In the genomic region with DNA sequence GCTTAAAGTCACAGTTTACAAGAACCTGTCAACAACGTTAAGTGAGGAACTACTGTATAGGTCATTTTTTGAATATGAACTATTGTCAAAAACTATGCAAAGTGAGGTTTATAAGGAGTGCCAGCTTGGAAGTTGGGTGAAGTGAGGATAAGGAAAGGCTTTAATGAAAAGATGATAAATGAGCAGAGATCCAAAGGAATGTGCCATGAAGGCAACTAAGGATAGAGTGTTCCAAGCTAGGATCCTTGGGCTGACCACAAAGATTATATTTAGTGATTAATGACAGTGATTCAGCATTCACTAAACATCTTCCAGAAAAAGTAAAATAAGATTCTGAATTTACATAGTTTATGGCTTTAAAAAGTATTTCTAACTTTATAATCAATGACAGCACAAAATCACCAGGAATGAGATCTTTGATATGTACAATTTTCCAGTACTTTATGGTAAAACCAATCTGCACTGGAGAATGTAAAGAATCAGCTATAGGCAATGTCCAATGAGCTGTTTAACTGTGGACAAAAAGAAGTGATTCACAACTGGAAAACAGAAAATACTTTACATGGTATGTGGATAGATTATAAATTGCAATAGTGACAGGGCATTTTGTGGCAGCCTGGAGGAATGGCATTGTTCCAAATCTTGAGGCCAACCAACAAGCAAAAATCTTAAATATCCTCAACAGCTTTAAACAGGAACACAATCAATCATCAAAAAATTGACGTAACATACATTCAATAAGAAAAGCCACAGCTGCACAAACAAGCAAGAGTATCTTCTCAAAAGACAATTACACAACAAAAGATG, we compare ENCODE assay signal across 16 cellular contexts.
A peak's percentile ranks its signal among the peaks of the same experiment; 100 is the strongest.
DNase-seq lines count a peak whose midpoint lies in the region; ATAC-seq, FAIRE-seq and TF ChIP-seq lines count a peak whose summit lies in the region.
"Had no signal": no experiment of that assay in that cellular context is flagged by ENCODE, and none has a peak within 500 bp of the region (broad histone marks: within the 10 kb centered on the region; RNA-seq: fewer than 3 reads in every experiment).

No MANE protein-coding gene starts in this region.

- intact Hi-C loops in mucosa of descending colon (cut with DNase I, micrococcal nuclease), result no loop called here

- H4K20me1 ChIP-seq in hepatocyte (ENCODE audit: insufficient read depth, poor library complexity, severe bottlenecking), result no peaks in the 10 kb centered on the region

- H3K4me2 ChIP-seq in hepatocyte, result no peak overlapping the region

- no peak overlapping the region for H2AFZ ChIP-seq in hepatocyte

- no peaks in the 10 kb centered on the region for H3K36me3 ChIP-seq in hepatocyte (replicated peaks; ENCODE audit: insufficient read depth, low read depth)
- H3K36me3 ChIP-seq in mucosa of descending colon (ENCODE audit: low read depth), result no peaks in the 10 kb centered on the region
- H3K36me3 ChIP-seq in Peyer's patch, result no peaks in the 10 kb centered on the region
- H3K36me3 ChIP-seq: BE2C, lower lobe of right lung had no signal

- peak; percentile 90 for FAIRE-seq in HTR-8/SVneo (lab: Jason Lieb, UNC)
- FAIRE-seq: HepG2 had no signal

- H3K79me2 ChIP-seq in hepatocyte, result no peaks in the 10 kb centered on the region

- DNase-seq in AG08395 (ENCODE audit: low spot score), result peak; percentile 85
- DNase-seq in HTR-8/SVneo (ENCODE audit: insufficient read length, low spot score), result peak; percentile 62
- DNase-seq in amniotic epithelial cell (ENCODE audit: low read depth), result peak; percentile 95
- no peak for DNase-seq in hepatocyte (ENCODE audit: low spot score)
- DNase-seq in NCI-H2171 (lab: John Stamatoyannopoulos, UW), result no peak
- DNase-seq in mucosa of descending colon, result no peak
- DNase-seq in Peyer's patch, result no peak
- no peak for DNase-seq in coronary artery (ENCODE audit: low spot score)
- DNase-seq: activated B cell treated with CpG ODN at 0.5 μM for 24 hours; BE2C; central memory CD4-positive, alpha-beta T cell; lower lobe of right lung; SIG-M5; stimulated activated CD4-positive, alpha-beta T cell treated with anti-CD3 and anti-CD28 coated beads, Interleukin-4, amount 100 ng/mL, for 4 hours; substantia nigra had no signal

- H3K9me3 ChIP-seq in hepatocyte (ENCODE audit: low read depth), result no peaks in the 10 kb centered on the region
- H3K9me3 ChIP-seq in mucosa of descending colon, result no peaks in the 10 kb centered on the region
- H3K9me3 ChIP-seq in Peyer's patch, result no peaks in the 10 kb centered on the region
- H3K9me3 ChIP-seq: BE2C had no signal

- H3K27me3 ChIP-seq in hepatocyte (no peaks in the 10 kb centered on the region), Peyer's patch (no peaks in the 10 kb centered on the region)
- H3K27me3 ChIP-seq: BE2C had no signal

- 37% methylated on average over 2 of the region's 2 CpGs for WGBS in hepatocyte (ENCODE audit: low lambda C conversion rate, missing lambda C conversion rate)

- no peak for TF ChIP-seq POLR2A in Peyer's patch (IDR thresholded peaks at IDR 0.05)

- H3K9me2 ChIP-seq in hepatocyte (replicated peaks; ENCODE audit: insufficient read depth), result no peaks in the 10 kb centered on the region

- H3K27ac ChIP-seq in hepatocyte (peak overlapping the region; percentile 53), Peyer's patch (no peak overlapping the region), coronary artery (no peak overlapping the region)
- H3K27ac ChIP-seq: lower lobe of right lung had no signal

- H3K4me1 ChIP-seq in hepatocyte (ENCODE audit: insufficient read depth), result no peaks in the 10 kb centered on the region
- no peaks in the 10 kb centered on the region for H3K4me1 ChIP-seq in mucosa of descending colon (ENCODE audit: low read depth)
- H3K4me1 ChIP-seq in Peyer's patch, result no peaks in the 10 kb centered on the region
- H3K4me1 ChIP-seq: lower lobe of right lung had no signal

- no peak overlapping the region for H3K4me3 ChIP-seq in hepatocyte
- H3K4me3 ChIP-seq in mucosa of descending colon, result no peak overlapping the region
- no peak overlapping the region for H3K4me3 ChIP-seq in Peyer's patch
- H3K4me3 ChIP-seq in coronary artery, result no peak overlapping the region
- H3K4me3 ChIP-seq: lower lobe of right lung had no signal

- TF ChIP-seq CTCF in hepatocyte (IDR thresholded peaks at IDR 0.05; ENCODE audit: poor library complexity) (no peak), mucosa of descending colon (IDR thresholded peaks at IDR 0.05) (no peak), Peyer's patch (IDR thresholded peaks at IDR 0.05) (no peak), coronary artery (IDR thresholded peaks at IDR 0.05) (no peak)

- no peak for ATAC-seq in mucosa of descending colon
- ATAC-seq: HepG2, lower lobe of right lung had no signal

Comparison
In these comparisons a context has a peak if more than half of its experiments do, and no peak if none do; other contexts are left out.
1. DNase-seq: peak in AG08395 (single experiment), HTR-8/SVneo (single experiment) and amniotic epithelial cell (single experiment); none in hepatocyte (single experiment), NCI-H2171 (single experiment), mucosa of descending colon (0 of 3), Peyer's patch (0 of 3) and coronary artery (single experiment).